ENCODE assay signal across 8 cellular contexts in genomic region chr10:119166111-119166500, GRCh38. TPM values are rescaled to one million over a fixed set of nuclear protein-coding genes. Genes with fewer than 3 reads are reported as not detected.
A peak's percentile ranks its signal among the peaks of the same experiment; 100 is the strongest.
DNase-seq lines count a peak whose midpoint lies in the region; ATAC-seq and TF ChIP-seq lines count a peak whose summit lies in the region.

No MANE protein-coding gene starts in this region.

- peaks cover 12 to 16% of the 10 kb centered on the region in 2 donors for H3K4me1 Mint-ChIP-seq in effector memory CD8-positive, alpha-beta T cell (ENCODE audit: low read depth in 2 of 2)

- peak overlapping the region; percentile 97 for H3K4me2 ChIP-seq in osteoblast (ENCODE audit: insufficient read depth, low read length)

- H4K20me1 ChIP-seq in osteoblast (ENCODE audit: insufficient read depth, low read length), result no peaks in the 10 kb centered on the region

- H3K9me3 ChIP-seq in osteoblast (ENCODE audit: low read depth, low read length), result no peaks in the 10 kb centered on the region

- no peaks in the 10 kb centered on the region for H3K79me2 ChIP-seq in osteoblast (ENCODE audit: insufficient read depth, low read length)

- H3K4me1 ChIP-seq in osteoblast (ENCODE audit: insufficient read depth, low read length), result peaks cover 8% of the 10 kb centered on the region

- peak overlapping the region; percentile 87 to 88 for H3K4me3 Mint-ChIP-seq in effector memory CD8-positive, alpha-beta T cell

- ATAC-seq in GM19328 (IDR thresholded peaks at IDR 0.05; ENCODE audit: unreplicated experiment) (peak; percentile 0), GM18867 (IDR thresholded peaks at IDR 0.05; ENCODE audit: unreplicated experiment) (no peak)
- peak; percentile 2 for ATAC-seq in effector memory CD8-positive, alpha-beta T cell (replicated peaks)

- peaks cover 37% of the 10 kb centered on the region for H3K36me3 ChIP-seq in osteoblast (ENCODE audit: insufficient read depth, low read length)

- DNase-seq in NB4 (ENCODE audit: low read depth) (no peak), osteoblast (ENCODE audit: insufficient read length, low spot score, missing footprints) (no peak), islet precursor cell (no peak), SIG-M5 (lab: John Stamatoyannopoulos, UW) (no peak), GOT3 (lab: John Stamatoyannopoulos, UW) (no peak)
- DNase-seq in effector memory CD8-positive, alpha-beta T cell, result no peak

- H3K27me3 ChIP-seq in osteoblast (ENCODE audit: insufficient read depth, low read length), result no peaks in the 10 kb centered on the region

- no peaks in the 10 kb centered on the region for H3K9me3 Mint-ChIP-seq in effector memory CD8-positive, alpha-beta T cell

- TF ChIP-seq POLR2A in NB4 (IDR thresholded peaks at IDR 0.05; ENCODE audit: extremely low read depth, insufficient read length), result no peak

- H3K4me3 ChIP-seq in NB4 (ENCODE audit: low read depth, low read length) (peak overlapping the region; percentile 64), osteoblast (ENCODE audit: insufficient read depth, low read length) (peak overlapping the region; percentile 91)

- H3K36me3 Mint-ChIP-seq in effector memory CD8-positive, alpha-beta T cell (ENCODE audit: insufficient read depth), result peaks cover 21% of the 10 kb centered on the region

- H3K27ac Mint-ChIP-seq in effector memory CD8-positive, alpha-beta T cell, result peak overlapping the region; percentile 86 to 88

- H3K27ac ChIP-seq in osteoblast (ENCODE audit: low read depth, low read length), result peak overlapping the region; percentile 78

- peak overlapping the region; percentile 97 for H2AFZ ChIP-seq in osteoblast (ENCODE audit: low read length)

- TF ChIP-seq CTCF in NB4 (IDR thresholded peaks at IDR 0.05; ENCODE audit: low read depth, low read length) (no peak), osteoblast (IDR thresholded peaks at IDR 0.05; ENCODE audit: extremely low read depth, low read depth, low read length) (no peak)

- no peaks in the 10 kb centered on the region for H3K27me3 Mint-ChIP-seq in effector memory CD8-positive, alpha-beta T cell

RNA-seq across cellular contexts. Expression of gene SFXN4, which starts 0.6 kb away (rescaled TPM):
- 11.2 and 13.0 TPM in 2 replicates for total RNA-seq in osteoblast

RNA-seq across cellular contexts. Expression of gene PRDX3, which starts 12.5 kb away (rescaled TPM):
- total RNA-seq in osteoblast, result 119 and 128 TPM in 2 replicates

RNA-seq across cellular contexts. Expression of gene GRK5, which starts 41.3 kb away (rescaled TPM):
- 1.5 and 1.8 TPM in 2 replicates for total RNA-seq in osteoblast
